Comparison of ENCODE assay signal across 13 cellular contexts in genomic region chr17:30091771-30092170, GRCh38. TPM values are rescaled to one million over a fixed set of nuclear protein-coding genes. Genes with fewer than 3 reads are reported as not detected.
DNase-seq lines count a peak whose midpoint lies in the region; ATAC-seq and TF ChIP-seq lines count a peak whose summit lies in the region.
"Had no signal": no experiment of that assay in that cellular context is flagged by ENCODE, and none has a peak within 500 bp of the region (broad histone marks: within the 10 kb centered on the region; RNA-seq: fewer than 3 reads in every experiment).

No MANE protein-coding gene starts in this region.

- H3K4me3 Mint-ChIP-seq in activated CD8-positive, alpha-beta memory T cell treated with anti-CD3 and anti-CD28 coated beads, Interleukin-2, amount 10 ng/mL, durations not matched to agents 7 days and 5 days, result no peak overlapping the region
- no peak overlapping the region for H3K4me3 Mint-ChIP-seq in activated T-helper 2 cell treated with anti-CD3 and anti-CD28 coated beads, Interferon-gamma antibody, Interleukin-2, Interleukin-4, amounts not matched to agents 10 μg/mL and 5 μg/mL and 100 μg/mL, durations not matched to agents 14 hours and 24 hours and 36 hours (ENCODE audit: low read depth)
- H3K4me3 Mint-ChIP-seq: nephron had no signal

- in situ Hi-C loops in brain microvascular endothelial cell (cut with HindIII; ENCODE audit: low pct_ligation_motif_present, low sequenced_read_pairs), result no loop called here

- H3K27me3 Mint-ChIP-seq in activated CD8-positive, alpha-beta memory T cell treated with anti-CD3 and anti-CD28 coated beads, Interleukin-2, amount 10 ng/mL, durations not matched to agents 7 days and 5 days, result peaks cover 44% of the 10 kb centered on the region
- peaks cover 41% of the 10 kb centered on the region for H3K27me3 Mint-ChIP-seq in activated T-helper 2 cell treated with anti-CD3 and anti-CD28 coated beads, Interferon-gamma antibody, Interleukin-2, Interleukin-4, amounts not matched to agents 10 μg/mL and 5 μg/mL and 100 μg/mL, durations not matched to agents 14 hours and 24 hours and 36 hours (ENCODE audit: low read depth)

- H3K27me3 ChIP-seq in brain microvascular endothelial cell (replicated peaks), result no peaks in the 10 kb centered on the region
- H3K27me3 ChIP-seq: BE2C, Peyer's patch, upper lobe of left lung had no signal

- no peak overlapping the region for H3K27ac ChIP-seq in brain microvascular endothelial cell
- H3K27ac ChIP-seq: epithelial cell of prostate, Peyer's patch, upper lobe of left lung had no signal

- DNase-seq in AG08395 (ENCODE audit: low spot score) (peak; percentile 73), HS-5 (ENCODE audit: low read depth) (peak; percentile 89), brain microvascular endothelial cell (peak; percentile 46), kidney glomerular epithelial cell (lab: John Stamatoyannopoulos, UW) (peak; percentile 44)
- no peak for DNase-seq in activated CD8-positive, alpha-beta memory T cell treated with anti-CD3 and anti-CD28 coated beads, Interleukin-2, amount 10 ng/mL, durations not matched to agents 7 days and 5 days
- DNase-seq in stimulated activated CD4-positive, alpha-beta T cell treated with anti-CD3 and anti-CD28 coated beads, Interleukin-2, amount 100 ng/mL, for 48 hours, result no peak
- DNase-seq in activated T-helper 2 cell treated with anti-CD3 and anti-CD28 coated beads, Interferon-gamma antibody, Interleukin-2, Interleukin-4, amounts not matched to agents 10 μg/mL and 5 μg/mL and 100 μg/mL, durations not matched to agents 14 hours and 24 hours and 36 hours (ENCODE audit: low spot score), result no peak
- DNase-seq: BE2C, Peyer's patch, upper lobe of left lung had no signal

- H3K9me3 Mint-ChIP-seq in activated CD8-positive, alpha-beta memory T cell treated with anti-CD3 and anti-CD28 coated beads, Interleukin-2, amount 10 ng/mL, durations not matched to agents 7 days and 5 days (ENCODE audit: low read depth), result no peaks in the 10 kb centered on the region
- no peaks in the 10 kb centered on the region for H3K9me3 Mint-ChIP-seq in activated T-helper 2 cell treated with anti-CD3 and anti-CD28 coated beads, Interferon-gamma antibody, Interleukin-2, Interleukin-4, amounts not matched to agents 10 μg/mL and 5 μg/mL and 100 μg/mL, durations not matched to agents 14 hours and 24 hours and 36 hours

- no peaks in the 10 kb centered on the region for H3K36me3 Mint-ChIP-seq in activated CD8-positive, alpha-beta memory T cell treated with anti-CD3 and anti-CD28 coated beads, Interleukin-2, amount 10 ng/mL, durations not matched to agents 7 days and 5 days
- H3K36me3 Mint-ChIP-seq in activated T-helper 2 cell treated with anti-CD3 and anti-CD28 coated beads, Interferon-gamma antibody, Interleukin-2, Interleukin-4, amounts not matched to agents 10 μg/mL and 5 μg/mL and 100 μg/mL, durations not matched to agents 14 hours and 24 hours and 36 hours (ENCODE audit: low read depth), result no peaks in the 10 kb centered on the region

- no peak overlapping the region for H3K4me3 ChIP-seq in brain microvascular endothelial cell (ENCODE audit: low read depth, low read length)
- H3K4me3 ChIP-seq: Peyer's patch, upper lobe of left lung had no signal

- intact Hi-C loops in activated T-helper 2 cell treated with anti-CD3 and anti-CD28 coated beads, Interferon-gamma antibody, Interleukin-2, Interleukin-4, amounts not matched to agents 10 μg/mL and 5 μg/mL and 100 μg/mL, durations not matched to agents 14 hours and 24 hours and 36 hours (cut with micrococcal nuclease), result loop anchor here (2.0 to 5.0 kb wide), 2 partner anchors 65 to 284 kb away; no protein-coding TSS in a partner anchor

- TF ChIP-seq CTCF in brain microvascular endothelial cell (IDR thresholded peaks at IDR 0.05; ENCODE audit: low read depth, low read length, missing control alignments), result no peak

- peaks cover 7% of the 10 kb centered on the region for H3K4me1 Mint-ChIP-seq in activated CD8-positive, alpha-beta memory T cell treated with anti-CD3 and anti-CD28 coated beads, Interleukin-2, amount 10 ng/mL, durations not matched to agents 7 days and 5 days
- peaks cover 7% of the 10 kb centered on the region for H3K4me1 Mint-ChIP-seq in activated T-helper 2 cell treated with anti-CD3 and anti-CD28 coated beads, Interferon-gamma antibody, Interleukin-2, Interleukin-4, amounts not matched to agents 10 μg/mL and 5 μg/mL and 100 μg/mL, durations not matched to agents 14 hours and 24 hours and 36 hours (ENCODE audit: low read depth)

- no peak overlapping the region for H3K27ac Mint-ChIP-seq in activated CD8-positive, alpha-beta memory T cell treated with anti-CD3 and anti-CD28 coated beads, Interleukin-2, amount 10 ng/mL, durations not matched to agents 7 days and 5 days
- H3K27ac Mint-ChIP-seq in activated T-helper 2 cell treated with anti-CD3 and anti-CD28 coated beads, Interferon-gamma antibody, Interleukin-2, Interleukin-4, amounts not matched to agents 10 μg/mL and 5 μg/mL and 100 μg/mL, durations not matched to agents 14 hours and 24 hours and 36 hours, result no peak overlapping the region
- H3K27ac Mint-ChIP-seq: nephron had no signal

- no peaks in the 10 kb centered on the region for H3K36me3 ChIP-seq in brain microvascular endothelial cell (replicated peaks)
- H3K36me3 ChIP-seq: BE2C, Peyer's patch, upper lobe of left lung had no signal

- ATAC-seq in activated CD8-positive, alpha-beta memory T cell treated with anti-CD3 and anti-CD28 coated beads, Interleukin-2, amount 10 ng/mL, durations not matched to agents 7 days and 5 days, result no peak
- no peak for ATAC-seq in GM21390 (IDR thresholded peaks at IDR 0.05; ENCODE audit: unreplicated experiment)

- CTCF ChIA-PET in activated CD8-positive, alpha-beta memory T cell treated with anti-CD3 and anti-CD28 coated beads, Interleukin-2, amount 10 ng/mL, durations not matched to agents 7 days and 5 days (lab: Charles Lee), result interaction anchor here (1.4 to 6.6 kb wide), 6 partner anchors 15 to 281 kb away, joined by 3 to 89 read pairs (median 16); partner anchors contain the start of gene SLC6A4

RNA-seq across cellular contexts. Expression of gene NSRP1, which starts 24.8 kb away (rescaled TPM):
- 10 to 100 TPM; 24.0 to 30.9 TPM for total RNA-seq in activated CD8-positive, alpha-beta memory T cell treated with anti-CD3 and anti-CD28 coated beads, Interleukin-2, amount 10 ng/mL, durations not matched to agents 7 days and 5 days
- total RNA-seq in activated T-helper 2 cell treated with anti-CD3 and anti-CD28 coated beads, Interferon-gamma antibody, Interleukin-2, Interleukin-4, amounts not matched to agents 10 μg/mL and 5 μg/mL and 100 μg/mL, durations not matched to agents 14 hours and 24 hours and 36 hours, result 27.3 and 27.4 TPM in 2 replicates

Comparison
In these comparisons a context has a peak if more than half of its experiments do, and no peak if none do; other contexts are left out.
1. DNase-seq: peak in AG08395 (single experiment), HS-5 (single experiment), brain microvascular endothelial cell (single experiment) and kidney glomerular epithelial cell (single experiment); none in activated CD8-positive, alpha-beta memory T cell treated with anti-CD3 and anti-CD28 coated beads, Interleukin-2, amount 10 ng/mL, durations not matched to agents 7 days and 5 days (single experiment), stimulated activated CD4-positive, alpha-beta T cell treated with anti-CD3 and anti-CD28 coated beads, Interleukin-2, amount 100 ng/mL, for 48 hours (0 of 2) and activated T-helper 2 cell treated with anti-CD3 and anti-CD28 coated beads, Interferon-gamma antibody, Interleukin-2, Interleukin-4, amounts not matched to agents 10 μg/mL and 5 μg/mL and 100 μg/mL, durations not matched to agents 14 hours and 24 hours and 36 hours (single experiment).